Comparison of ENCODE assay signal across 8 cellular contexts in genomic region chr7:91288208-91288824, GRCh38. TPM values are rescaled to one million over a fixed set of nuclear protein-coding genes. Genes with fewer than 3 reads are reported as not detected.
A peak's percentile ranks its signal among the peaks of the same experiment; 100 is the strongest.
DNase-seq lines count a peak whose midpoint lies in the region; ATAC-seq and TF ChIP-seq lines count a peak whose summit lies in the region.

No MANE protein-coding gene starts in this region.

- peak; percentile 65 for TF ChIP-seq CTCF in CD14-positive monocyte (IDR thresholded peaks at IDR 0.05)
- peak; percentile 74 for TF ChIP-seq CTCF in epithelial cell of proximal tubule (conservative IDR thresholded peaks at IDR 0.05; ENCODE audit: low read depth, low read length)
- peak; percentile 45 for TF ChIP-seq CTCF in progenitor cell of endocrine pancreas (IDR thresholded peaks at IDR 0.05; ENCODE audit: unreplicated experiment)

- peaks cover 26% of the 10 kb centered on the region for H3K4me1 Mint-ChIP-seq in CD14-positive monocyte
- H3K4me1 Mint-ChIP-seq in progenitor cell of endocrine pancreas (ENCODE audit: low read depth) = peaks cover 1% of the 10 kb centered on the region

- intact Hi-C loops in CD14-positive monocyte (cut with micrococcal nuclease) = no loop called here

- no peak overlapping the region for H3K4me3 ChIP-seq in epithelial cell of proximal tubule (ENCODE audit: low read depth, low read length)

- DNase-seq in CD14-positive monocyte (ENCODE audit: low spot score) (no peak), NCI-H82 treated with DMSO at 0.1 percent for 48 hours (lab: John Stamatoyannopoulos, UW; ENCODE audit: unreplicated experiment) (peak; percentile 28), epithelial cell of proximal tubule (ENCODE audit: low read depth) (no peak), progenitor cell of endocrine pancreas (ENCODE audit: low spot score, unreplicated experiment) (no peak), cerebellar nuclear complex (lab: John Stamatoyannopoulos, UW) (no peak), glomerular visceral epithelial cell (ENCODE audit: extremely low spot score) (no peak)

- H3K36me3 Mint-ChIP-seq in CD14-positive monocyte (no peaks in the 10 kb centered on the region), progenitor cell of endocrine pancreas (ENCODE audit: insufficient read depth) (no peaks in the 10 kb centered on the region)

- peak; percentile 64 for ATAC-seq in GM19463 (IDR thresholded peaks at IDR 0.05; ENCODE audit: unreplicated experiment)
- no peak for ATAC-seq in HG02973 (IDR thresholded peaks at IDR 0.05; ENCODE audit: unreplicated experiment)

- H3K27me3 Mint-ChIP-seq in CD14-positive monocyte (ENCODE audit: low read depth in 3 of 3) = peaks cover 0 to 6% (median 2%) of the 10 kb centered on the region in 3 donors
- H3K27me3 Mint-ChIP-seq in progenitor cell of endocrine pancreas = no peaks in the 10 kb centered on the region

- H3K27ac Mint-ChIP-seq in CD14-positive monocyte (peak overlapping the region in 1 of 7 donors; percentile 31), progenitor cell of endocrine pancreas (no peak overlapping the region)

- H3K9me3 Mint-ChIP-seq in CD14-positive monocyte = peaks cover 0 to 2% (median 0%) of the 10 kb centered on the region in 7 donors
- H3K9me3 Mint-ChIP-seq in progenitor cell of endocrine pancreas (ENCODE audit: low read depth) = no peaks in the 10 kb centered on the region

- H3K4me3 Mint-ChIP-seq in CD14-positive monocyte = no peak overlapping the region
- H3K4me3 Mint-ChIP-seq in progenitor cell of endocrine pancreas (ENCODE audit: low read depth) = no peak overlapping the region

RNA-seq across cellular contexts. Expression of gene FZD1, which starts 24.1 kb away (rescaled TPM):
- polyA plus RNA-seq in CD14-positive monocyte = 10 to 100 TPM in 1 of 2 donors, 1 to 10 TPM in 1; 7.9 to 10.1 TPM
- total RNA-seq in epithelial cell of proximal tubule (4.7 and 5.9 TPM in 2 replicates), progenitor cell of endocrine pancreas (11.8 and 12.0 TPM in 2 replicates)
